Comparison of ENCODE assay signal across 1 cellular context in genomic region chr1:204405988-204406387, GRCh38.
TF ChIP-seq lines count a peak whose summit lies in the region.

No MANE protein-coding gene starts in this region.

TF ChIP-seq in GM12878, 131 proteins besides CTCF, POLR2A, EP300 and RAD21 (continued from another document):
- TF ChIP-seq REST (IDR thresholded peaks at IDR 0.05; ENCODE audit: low read depth, low read length) (no peak), JUND (IDR thresholded peaks at IDR 0.05; ENCODE audit: low read depth, low read length) (no peak), YY1 (IDR thresholded peaks at IDR 0.05; ENCODE audit: low read depth, low read length) (no peak), CEBPB (IDR thresholded peaks at IDR 0.05; ENCODE audit: borderline replicate concordance in 1 of 2, low read depth in 2 of 2, low read length in 2 of 2) (no peak), ZSCAN29 (IDR thresholded peaks at IDR 0.05) (no peak), IRF4 (IDR thresholded peaks at IDR 0.05; ENCODE audit: low read depth, low read length) (no peak), CHD2 (IDR thresholded peaks at IDR 0.05; ENCODE audit: borderline replicate concordance, low read depth, low read length) (no peak), NR2C2 (IDR thresholded peaks at IDR 0.05; ENCODE audit: borderline replicate concordance, control insufficient read depth, insufficient read length, low read depth) (no peak), RAD51 (IDR thresholded peaks at IDR 0.05) (no peak), POU2F2 (IDR thresholded peaks at IDR 0.05; ENCODE audit: borderline replicate concordance, low read depth, low read length) (no peak), IRF3 (IDR thresholded peaks at IDR 0.05) (no peak), SP1 (IDR thresholded peaks at IDR 0.05; ENCODE audit: low read depth, low read length) (no peak), GABPA (IDR thresholded peaks at IDR 0.05; ENCODE audit: low read depth) (no peak), KDM1A (IDR thresholded peaks at IDR 0.05; ENCODE audit: borderline replicate concordance) (no peak), ASH2L (IDR thresholded peaks at IDR 0.05; ENCODE audit: borderline replicate concordance, low read depth) (no peak), DPF2 (IDR thresholded peaks at IDR 0.05) (no peak), MYC (IDR thresholded peaks at IDR 0.05; ENCODE audit: insufficient read depth, insufficient read length, insufficient replicate concordance, low read length, severe bottlenecking) (no peak)
- TF ChIP-seq, protein P1, sequence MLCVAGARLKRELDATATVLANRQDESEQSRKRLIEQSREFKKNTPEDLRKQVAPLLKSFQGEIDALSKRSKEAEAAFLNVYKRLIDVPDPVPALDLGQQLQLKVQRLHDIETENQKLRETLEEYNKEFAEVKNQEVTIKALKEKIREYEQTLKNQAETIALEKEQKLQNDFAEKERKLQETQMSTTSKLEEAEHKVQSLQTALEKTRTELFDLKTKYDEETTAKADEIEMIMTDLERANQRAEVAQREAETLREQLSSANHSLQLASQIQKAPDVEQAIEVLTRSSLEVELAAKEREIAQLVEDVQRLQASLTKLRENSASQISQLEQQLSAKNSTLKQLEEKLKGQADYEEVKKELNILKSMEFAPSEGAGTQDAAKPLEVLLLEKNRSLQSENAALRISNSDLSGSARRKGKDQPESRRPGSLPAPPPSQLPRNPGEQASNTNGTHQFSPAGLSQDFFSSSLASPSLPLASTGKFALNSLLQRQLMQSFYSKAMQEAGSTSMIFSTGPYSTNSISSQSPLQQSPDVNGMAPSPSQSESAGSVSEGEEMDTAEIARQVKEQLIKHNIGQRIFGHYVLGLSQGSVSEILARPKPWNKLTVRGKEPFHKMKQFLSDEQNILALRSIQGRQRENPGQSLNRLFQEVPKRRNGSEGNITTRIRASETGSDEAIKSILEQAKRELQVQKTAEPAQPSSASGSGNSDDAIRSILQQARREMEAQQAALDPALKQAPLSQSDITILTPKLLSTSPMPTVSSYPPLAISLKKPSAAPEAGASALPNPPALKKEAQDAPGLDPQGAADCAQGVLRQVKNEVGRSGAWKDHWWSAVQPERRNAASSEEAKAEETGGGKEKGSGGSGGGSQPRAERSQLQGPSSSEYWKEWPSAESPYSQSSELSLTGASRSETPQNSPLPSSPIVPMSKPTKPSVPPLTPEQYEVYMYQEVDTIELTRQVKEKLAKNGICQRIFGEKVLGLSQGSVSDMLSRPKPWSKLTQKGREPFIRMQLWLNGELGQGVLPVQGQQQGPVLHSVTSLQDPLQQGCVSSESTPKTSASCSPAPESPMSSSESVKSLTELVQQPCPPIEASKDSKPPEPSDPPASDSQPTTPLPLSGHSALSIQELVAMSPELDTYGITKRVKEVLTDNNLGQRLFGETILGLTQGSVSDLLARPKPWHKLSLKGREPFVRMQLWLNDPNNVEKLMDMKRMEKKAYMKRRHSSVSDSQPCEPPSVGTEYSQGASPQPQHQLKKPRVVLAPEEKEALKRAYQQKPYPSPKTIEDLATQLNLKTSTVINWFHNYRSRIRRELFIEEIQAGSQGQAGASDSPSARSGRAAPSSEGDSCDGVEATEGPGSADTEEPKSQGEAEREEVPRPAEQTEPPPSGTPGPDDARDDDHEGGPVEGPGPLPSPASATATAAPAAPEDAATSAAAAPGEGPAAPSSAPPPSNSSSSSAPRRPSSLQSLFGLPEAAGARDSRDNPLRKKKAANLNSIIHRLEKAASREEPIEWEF (IDR thresholded peaks at IDR 0.05; ENCODE audit: insufficient replicate concordance, low read depth, low read length), result no peak
